In genomic region chr1:218750216-218750970, GRCh38 we compare ENCODE assay signal across 26 cellular contexts.
"Had no signal": no experiment of that assay in that cellular context is flagged by ENCODE, and none has a peak within 500 bp of the region (broad histone marks: within the 10 kb centered on the region; RNA-seq: fewer than 3 reads in every experiment).

No MANE protein-coding gene starts in this region.

- ATAC-seq: naive thymus-derived CD8-positive, alpha-beta T cell; natural killer cell treated with Interleukin-12 subunit alpha and Interleukin-12 subunit beta and Interleukin-15 and Interleukin-18, amount 100 ng/mL, for 72 hours; psoas muscle; right cardiac atrium; right lobe of liver; stimulated activated naive B cell treated with anti-CD40 and anti-IgM and Interleukin-4, amounts not matched to agents 10 μg/mL and 1 μg/mL and 100 μg/mL, for 72 hours; upper lobe of right lung had no signal

- H3K27ac Mint-ChIP-seq: naive thymus-derived CD8-positive, alpha-beta T cell; natural killer cell treated with Interleukin-12 subunit alpha and Interleukin-12 subunit beta and Interleukin-15 and Interleukin-18, amount 100 ng/mL, for 72 hours; nephron progenitor cell; neural progenitor cell; progenitor cell of endocrine pancreas; stimulated activated naive B cell treated with anti-CD40 and anti-IgM and Interleukin-4, amounts not matched to agents 10 μg/mL and 1 μg/mL and 100 μg/mL, for 72 hours; stimulated activated naive CD8-positive, alpha-beta T cell treated with anti-CD3 and anti-CD28 coated beads, Interleukin-15, Interleukin-2, amounts not matched to agents 100 ng/mL and 50 ng/mL, for 24 hours; type B pancreatic cell had no signal

- DNase-seq: naive B cell; naive thymus-derived CD8-positive, alpha-beta T cell; nephron progenitor cell; occipital lobe; ovary; posterior cingulate gyrus; psoas muscle; right cardiac atrium; right lobe of liver; sigmoid colon; small intestine; stimulated activated CD4-positive, alpha-beta T cell treated with anti-CD3 and anti-CD28 coated beads, Interleukin-15, amount 100 ng/mL, for 24 hours; stimulated activated CD4-positive, alpha-beta T cell treated with anti-CD3 and anti-CD28 coated beads, Interleukin-2, amount 100 ng/mL, for 24 hours; stimulated activated CD4-positive, alpha-beta T cell treated with anti-CD3 and anti-CD28 coated beads, Interleukin-2, amount 100 ng/mL, for 48 hours; stimulated activated CD4-positive, alpha-beta T cell treated with anti-CD3 and anti-CD28 coated beads, Interleukin-4, amount 100 ng/mL, for 24 hours; stimulated activated naive B cell treated with anti-CD40 and anti-IgM and Interleukin-4, amounts not matched to agents 10 μg/mL and 1 μg/mL and 100 μg/mL, for 72 hours; stimulated activated naive CD4-positive, alpha-beta T cell treated with Interleukin-2 at 50 U/mL for 16 hours; stomach; thyroid gland; upper lobe of right lung; uterus had no signal

- H3K4me1 Mint-ChIP-seq: naive B cell; naive thymus-derived CD8-positive, alpha-beta T cell; nephron progenitor cell; neural progenitor cell; stimulated activated naive B cell treated with anti-CD40 and anti-IgM and Interleukin-4, amounts not matched to agents 10 μg/mL and 1 μg/mL and 100 μg/mL, for 72 hours had no signal

- H3K36me3 Mint-ChIP-seq: naive B cell; neural progenitor cell; stimulated activated naive B cell treated with anti-CD40 and anti-IgM and Interleukin-4, amounts not matched to agents 10 μg/mL and 1 μg/mL and 100 μg/mL, for 72 hours; type B pancreatic cell had no signal

- H3K9me3 Mint-ChIP-seq: natural killer cell treated with Interleukin-12 subunit alpha and Interleukin-12 subunit beta and Interleukin-15 and Interleukin-18, amount 100 ng/mL, for 72 hours had no signal

- H3K4me3 Mint-ChIP-seq: naive B cell; naive thymus-derived CD8-positive, alpha-beta T cell; natural killer cell treated with Interleukin-12 subunit alpha and Interleukin-12 subunit beta and Interleukin-15 and Interleukin-18, amount 100 ng/mL, for 72 hours; nephron progenitor cell; neural progenitor cell; stimulated activated naive B cell treated with anti-CD40 and anti-IgM and Interleukin-4, amounts not matched to agents 10 μg/mL and 1 μg/mL and 100 μg/mL, for 72 hours; stimulated activated naive CD8-positive, alpha-beta T cell treated with anti-CD3 and anti-CD28 coated beads, Interleukin-15, Interleukin-2, amounts not matched to agents 100 ng/mL and 50 ng/mL, for 24 hours; type B pancreatic cell had no signal

- H3K27me3 Mint-ChIP-seq: naive B cell; naive thymus-derived CD8-positive, alpha-beta T cell; natural killer cell treated with Interleukin-12 subunit alpha and Interleukin-12 subunit beta and Interleukin-15 and Interleukin-18, amount 100 ng/mL, for 72 hours; progenitor cell of endocrine pancreas; stimulated activated naive CD8-positive, alpha-beta T cell treated with anti-CD3 and anti-CD28 coated beads, Interleukin-15, Interleukin-2, amounts not matched to agents 100 ng/mL and 50 ng/mL, for 24 hours; type B pancreatic cell had no signal
